7 cellular contexts compared by ENCODE assay signal in the genomic region with DNA sequence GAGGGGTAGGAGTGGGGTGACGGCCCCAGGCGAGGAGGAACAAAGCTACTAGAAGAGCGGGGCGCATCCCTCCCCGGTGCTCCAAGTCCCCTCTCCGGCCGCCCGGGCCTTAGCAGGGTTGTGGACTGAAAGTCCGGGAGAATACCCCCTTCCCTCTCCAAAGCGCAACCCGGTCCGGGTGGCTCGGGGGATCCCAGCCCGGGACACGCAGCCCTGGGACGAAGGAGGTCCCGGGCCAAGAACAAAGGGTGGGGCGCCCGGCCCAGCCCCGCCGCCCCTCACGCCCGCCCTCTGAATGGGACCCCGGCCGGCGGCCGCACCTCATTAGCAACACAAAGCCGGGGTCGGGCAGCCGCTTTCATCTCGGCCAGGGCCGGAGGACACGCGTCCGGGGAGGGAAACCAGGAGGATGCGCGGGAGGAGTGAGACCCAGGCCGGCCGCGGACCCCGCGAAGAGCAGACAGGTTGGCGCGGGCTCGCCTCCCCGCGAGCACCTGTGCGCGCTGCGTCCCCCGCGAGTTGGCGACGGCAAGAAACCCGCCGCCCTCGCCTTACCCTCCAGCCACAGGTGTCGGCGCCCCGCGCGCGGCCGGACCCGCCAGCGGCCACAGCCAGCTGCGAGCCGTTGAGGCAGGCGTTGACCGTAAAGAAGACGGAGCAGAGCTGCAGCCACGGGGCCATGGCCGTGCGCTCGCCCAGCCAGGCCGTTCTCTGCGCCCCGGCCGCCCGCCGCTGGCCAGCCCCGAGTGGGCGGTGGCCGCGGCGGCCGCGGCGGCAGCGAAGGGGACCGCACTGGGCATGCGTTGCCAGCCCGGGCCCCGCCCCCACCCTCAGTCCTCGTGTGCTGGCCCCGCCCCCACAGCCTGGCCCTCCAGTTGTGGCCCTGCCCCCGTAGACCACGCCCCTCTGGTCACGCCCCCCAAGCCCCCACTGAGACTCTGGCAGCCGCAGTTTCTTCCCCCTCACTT. TPM values are rescaled to one million over a fixed set of nuclear protein-coding genes. Genes with fewer than 3 reads are reported as not detected.
DNase-seq lines count a peak whose midpoint lies in the region; ATAC-seq and TF ChIP-seq lines count a peak whose summit lies in the region.

Gene IL17RD (minus strand): TSS at position 748 of the 968 bp plus-strand sequence. CDS start 67 bp downstream, at position 681.

- TF ChIP-seq CTCF in GM13977 (IDR thresholded peaks at IDR 0.05; ENCODE audit: extremely low read depth, insufficient read depth, missing control alignments) = no peak
- no peak for TF ChIP-seq CTCF in parathyroid adenoma (IDR thresholded peaks at IDR 0.05)

- H3K9me3 Mint-ChIP-seq in activated naive CD8-positive, alpha-beta T cell treated with anti-CD3 and anti-CD28 coated beads, Interleukin-2, amount 10 ng/mL, durations not matched to agents 7 days and 5 days = no peaks in the 10 kb centered on the region

- no peaks in the 10 kb centered on the region for H3K36me3 ChIP-seq in HUES48 (ENCODE audit: control insufficient read depth, insufficient read depth, low read length)
- no peaks in the 10 kb centered on the region for H3K36me3 ChIP-seq in parathyroid adenoma (ENCODE audit: control insufficient read depth, insufficient read depth, low read length)

- peaks cover 83% of the 10 kb centered on the region for H3K27me3 Mint-ChIP-seq in activated naive CD8-positive, alpha-beta T cell treated with anti-CD3 and anti-CD28 coated beads, Interleukin-2, amount 10 ng/mL, durations not matched to agents 7 days and 5 days

- H2AFZ ChIP-seq in parathyroid adenoma = peak within 1 kb of the TSS; percentile 93

- no peaks in the 10 kb centered on the region for H3K36me3 Mint-ChIP-seq in activated naive CD8-positive, alpha-beta T cell treated with anti-CD3 and anti-CD28 coated beads, Interleukin-2, amount 10 ng/mL, durations not matched to agents 7 days and 5 days

- in situ Hi-C loops in GM13977 (cut with MboI; ENCODE audit: low pct_unique_long_range_greater_than_20kb, low sequenced_read_pairs, unreplicated experiment) = no loop called here

- POLR2A ChIA-PET in activated naive CD8-positive, alpha-beta T cell treated with anti-CD3 and anti-CD28 coated beads, Interleukin-2, amount 10 ng/mL, durations not matched to agents 7 days and 5 days (lab: Charles Lee) = no interaction called here

- DNase-seq in GM13977 (ENCODE audit: low spot score) (peak; percentile 89), SHP77 (lab: John Stamatoyannopoulos, UW) (peak; percentile 32 to 75), cardiac septum (ENCODE audit: low spot score) (peak; percentile 88), ureter (ENCODE audit: low spot score) (peak; percentile 66)
- peak; percentile 65 for DNase-seq in activated naive CD8-positive, alpha-beta T cell treated with anti-CD3 and anti-CD28 coated beads, Interleukin-2, amount 10 ng/mL, durations not matched to agents 7 days and 5 days

- peak; percentile 65 for ATAC-seq in activated naive CD8-positive, alpha-beta T cell treated with anti-CD3 and anti-CD28 coated beads, Interleukin-2, amount 10 ng/mL, durations not matched to agents 7 days and 5 days (ENCODE audit: low read depth)

- peak within 1 kb of the TSS; percentile 88 for H3K4me2 ChIP-seq in parathyroid adenoma (ENCODE audit: low read length)

- H3K9ac ChIP-seq in HUES48 (ENCODE audit: low read depth, low read length) (peak within 1 kb of the TSS; percentile 75), parathyroid adenoma (no peak within 1 kb of the TSS)

- peaks cover 49% of the 10 kb centered on the region for H3K4me1 ChIP-seq in HUES48 (ENCODE audit: control insufficient read depth, insufficient read depth, low read length)
- H3K4me1 ChIP-seq in parathyroid adenoma = peaks cover 11% of the 10 kb centered on the region

- no peak within 1 kb of the TSS for H3K27ac Mint-ChIP-seq in activated naive CD8-positive, alpha-beta T cell treated with anti-CD3 and anti-CD28 coated beads, Interleukin-2, amount 10 ng/mL, durations not matched to agents 7 days and 5 days

- peak within 1 kb of the TSS; percentile 80 for H3K4me3 Mint-ChIP-seq in activated naive CD8-positive, alpha-beta T cell treated with anti-CD3 and anti-CD28 coated beads, Interleukin-2, amount 10 ng/mL, durations not matched to agents 7 days and 5 days

- peaks cover 7% of the 10 kb centered on the region for H3K4me1 Mint-ChIP-seq in activated naive CD8-positive, alpha-beta T cell treated with anti-CD3 and anti-CD28 coated beads, Interleukin-2, amount 10 ng/mL, durations not matched to agents 7 days and 5 days

- H3K27ac ChIP-seq in HUES48 (ENCODE audit: low read depth, low read length) (peak within 1 kb of the TSS; percentile 89), parathyroid adenoma (peak within 1 kb of the TSS; percentile 3)

- H3K9me3 ChIP-seq in HUES48 (ENCODE audit: control insufficient read depth, insufficient read depth, low read length) (no peaks in the 10 kb centered on the region), parathyroid adenoma (ENCODE audit: control insufficient read depth, low read length) (no peaks in the 10 kb centered on the region)

- intact Hi-C loops in cardiac septum (cut with DNase I) = loop anchor here (5.0 to 10.0 kb wide), 3 partner anchors 62 to 390 kb away; partner anchors contain the start of genes APPL1 and PDE12

- H3K79me2 ChIP-seq in parathyroid adenoma = no peaks in the 10 kb centered on the region

- H3K27me3 ChIP-seq in HUES48 (ENCODE audit: control insufficient read depth, insufficient read depth, low read length) (peaks cover 51% of the 10 kb centered on the region), parathyroid adenoma (ENCODE audit: control insufficient read depth, insufficient read depth, low read length) (no peaks in the 10 kb centered on the region)

- peak within 1 kb of the TSS; percentile 81 for H3K4me3 ChIP-seq in HUES48 (ENCODE audit: low read depth, low read length)
- peak within 1 kb of the TSS; percentile 62 for H3K4me3 ChIP-seq in parathyroid adenoma (ENCODE audit: low read depth, low read length)

RNA-seq across cellular contexts. Expression of gene IL17RD, which starts in this region (rescaled TPM):
- total RNA-seq in activated naive CD8-positive, alpha-beta T cell treated with anti-CD3 and anti-CD28 coated beads, Interleukin-2, amount 10 ng/mL, durations not matched to agents 7 days and 5 days = not detected
- total RNA-seq in cardiac septum (4.3 TPM), ureter (5.4 TPM)

Comparison
In these comparisons a context has a peak if more than half of its experiments do, and no peak if none do; other contexts are left out.
1. Peak in every context shown above with its lines: DNase-seq, ATAC-seq, H3K4me3 ChIP-seq and H3K27ac ChIP-seq.
2. Peak in DNase-seq and ATAC-seq in activated naive CD8-positive, alpha-beta T cell treated with anti-CD3 and anti-CD28 coated beads, Interleukin-2, amount 10 ng/mL, durations not matched to agents 7 days and 5 days; RNA of the gene not detected or under 1 TPM.